Comparison of ENCODE assay signal across 8 cellular contexts in the genomic region with DNA sequence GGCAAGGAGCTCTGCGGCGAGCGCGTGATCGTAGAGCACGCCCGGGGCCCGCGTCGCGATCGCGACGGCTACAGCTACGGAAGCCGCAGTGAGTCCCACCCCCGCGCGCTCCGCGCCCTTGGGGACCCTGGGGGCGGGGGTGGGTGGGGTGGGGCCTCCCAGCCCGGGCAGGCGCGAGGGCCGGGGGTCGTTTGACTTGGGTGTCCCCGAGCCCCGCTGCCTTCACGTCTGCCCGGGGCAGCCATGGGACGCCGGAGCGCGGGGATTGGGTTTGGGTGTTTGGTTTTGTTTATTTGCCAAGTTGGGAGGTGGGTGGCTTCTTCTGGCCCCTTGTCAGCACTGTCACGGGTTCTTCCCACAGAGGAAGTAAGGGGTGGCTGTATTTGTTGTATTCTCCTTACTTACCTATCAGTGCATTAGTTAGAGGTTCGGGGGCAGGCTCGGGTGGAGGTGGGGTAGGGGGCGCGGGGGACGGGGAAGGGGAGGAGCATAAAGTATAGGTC. TPM values are rescaled to one million over a fixed set of nuclear protein-coding genes. Genes with fewer than 3 reads are reported as not detected.
DNase-seq lines count a peak whose midpoint lies in the region; ATAC-seq, FAIRE-seq and TF ChIP-seq lines count a peak whose summit lies in the region.

No MANE protein-coding gene starts in this region.

- no peak overlapping the region for H3K56ac ChIP-seq in H9 (ENCODE audit: insufficient read length, low read depth, low read length)

- peaks cover 21% of the 10 kb centered on the region; the same call in 1 of the 2 replicates for H3K36me3 ChIP-seq in iPS DF 6.9 (ENCODE audit: control insufficient read depth, insufficient read depth, low read length)

- no peak overlapping the region for H4K5ac ChIP-seq in H9 (ENCODE audit: insufficient read length, low read depth, low read length)

- no peak overlapping the region for H2BK12ac ChIP-seq in H9 (ENCODE audit: insufficient read length, low read depth, low read length)

- H3K79me2 ChIP-seq in H9 (ENCODE audit: insufficient read depth, low read length), result peaks cover 7% of the 10 kb centered on the region; the same call in 1 of the 2 replicates

- H2AFZ ChIP-seq in H9 (ENCODE audit: low read length), result no peak overlapping the region

- H3K9me3 Mint-ChIP-seq in H9, result peaks cover 3 to 6% of the 10 kb centered on the region in 2 experiments; a peak in 4 of 5 replicates
- H3K9me3 Mint-ChIP-seq in activated B cell treated with CpG ODN at 0.5 μM for 24 hours, result no peaks in the 10 kb centered on the region
- no peaks in the 10 kb centered on the region for H3K9me3 Mint-ChIP-seq in stimulated activated effector memory CD8-positive, alpha-beta T cell treated with anti-CD3 and anti-CD28 coated beads, Interleukin-12 subunit alpha, Interleukin-12 subunit beta, amount 100 ng/mL, for 72 hours

- H3K23ac ChIP-seq in H9 (ENCODE audit: insufficient read length, low read depth, low read length), result no peak overlapping the region

- no CpG with 5 or more reads among the region's 41 CpGs for WGBS in H9 (ENCODE audit: extremely low coverage, insufficient read length, low lambda C conversion rate)
- no CpG with 5 or more reads among the region's 41 CpGs for WGBS in iPS DF 6.9 (ENCODE audit: insufficient coverage, insufficient read length)

- H3K4me1 ChIP-seq in H9 (ENCODE audit: insufficient read depth, low read length) (0 out of 2 replicates have a peak, but pooled peaks cover 2% of the 10 kb centered on the region), iPS DF 6.9 (ENCODE audit: control insufficient read depth, insufficient read depth, low read length) (no peaks in the 10 kb centered on the region)

- H3K18ac ChIP-seq in H9 (ENCODE audit: insufficient read length, low read depth, low read length), result peak overlapping the region; percentile 41

- peak; percentile 81 for DNase-seq in CD1c-positive myeloid dendritic cell (ENCODE audit: extremely low spot score)
- peak; percentile 51 for DNase-seq in H9
- no peak for DNase-seq in activated B cell treated with CpG ODN at 0.5 μM for 24 hours
- no peak for DNase-seq in iPS DF 6.9 (ENCODE audit: low read depth, low spot score)
- peak in 1 of 2 donors; percentile 59 for DNase-seq in stimulated activated effector memory CD8-positive, alpha-beta T cell treated with anti-CD3 and anti-CD28 coated beads, Interleukin-12 subunit alpha, Interleukin-12 subunit beta, amount 100 ng/mL, for 72 hours (ENCODE audit: low spot score in 2 of 2)
- no peak for DNase-seq in GM19239 (ENCODE audit: insufficient read length, low spot score)
- no peak for DNase-seq in T1000 (lab: John Stamatoyannopoulos, UW)

- intact Hi-C loops in activated B cell treated with CpG ODN at 0.5 μM for 24 hours (cut with micrococcal nuclease), result loop anchor here (5.0 kb wide), 3 partner anchors 274 to 1429 kb away; a partner anchor contains a TSS

- H3K4me1 Mint-ChIP-seq in H9 (peaks cover 10 to 29% of the 10 kb centered on the region in 2 experiments), activated B cell treated with CpG ODN at 0.5 μM for 24 hours (peaks cover 38% of the 10 kb centered on the region)
- H3K4me1 Mint-ChIP-seq in stimulated activated effector memory CD8-positive, alpha-beta T cell treated with anti-CD3 and anti-CD28 coated beads, Interleukin-12 subunit alpha, Interleukin-12 subunit beta, amount 100 ng/mL, for 72 hours, result peaks cover 34% of the 10 kb centered on the region

- no peak overlapping the region for H3K4ac ChIP-seq in H9 (ENCODE audit: low read depth, low read length)

- FAIRE-seq in GM19239 (lab: Jason Lieb, UNC), result no peak

- peaks cover 3% of the 10 kb centered on the region for H3K23me2 ChIP-seq in H9 (ENCODE audit: insufficient read length, low read depth, low read length, poor library complexity, severe bottlenecking)

- H4K8ac ChIP-seq in H9 (replicated peaks; ENCODE audit: insufficient read length, low read depth, low read length), result no peak overlapping the region

- peak overlapping the region; percentile 90 to 93 for H3K4me3 Mint-ChIP-seq in H9
- H3K4me3 Mint-ChIP-seq in activated B cell treated with CpG ODN at 0.5 μM for 24 hours, result peak overlapping the region; percentile 95
- H3K4me3 Mint-ChIP-seq in stimulated activated effector memory CD8-positive, alpha-beta T cell treated with anti-CD3 and anti-CD28 coated beads, Interleukin-12 subunit alpha, Interleukin-12 subunit beta, amount 100 ng/mL, for 72 hours, result peak overlapping the region; percentile 94

- H4K20me1 ChIP-seq in H9 (ENCODE audit: control insufficient read depth, insufficient read depth, insufficient read length), result no peaks in the 10 kb centered on the region

- peak overlapping the region; percentile 99 for H3K9ac ChIP-seq in H9 (ENCODE audit: extremely low read depth, insufficient read length, low read length)

- H2BK20ac ChIP-seq in H9 (ENCODE audit: low read depth, low read length, poor library complexity, severe bottlenecking), result no peak overlapping the region

- H3T11ph ChIP-seq in H9 (ENCODE audit: low read length), result no peak overlapping the region

- peak overlapping the region; percentile 70 for H3K14ac ChIP-seq in H9 (ENCODE audit: insufficient read depth, low read length)

- H3K27ac Mint-ChIP-seq in H9, result peak overlapping the region in 2 of 3 experiments; percentile 85 to 89; a peak in 3 of 7 replicates
- H3K27ac Mint-ChIP-seq in activated B cell treated with CpG ODN at 0.5 μM for 24 hours, result peak overlapping the region; percentile 98
- H3K27ac Mint-ChIP-seq in stimulated activated effector memory CD8-positive, alpha-beta T cell treated with anti-CD3 and anti-CD28 coated beads, Interleukin-12 subunit alpha, Interleukin-12 subunit beta, amount 100 ng/mL, for 72 hours, result peak overlapping the region; percentile 99

- POLR2A ChIA-PET in activated B cell treated with CpG ODN at 0.5 μM for 24 hours (lab: Charles Lee), result interaction anchor here (0.6 to 3.7 kb wide), 21 partner anchors 8 to 1904 kb away, joined by 3 to 44 read pairs (median 6); a partner anchor contains a TSS

- H3K27me3 ChIP-seq in H9 (ENCODE audit: insufficient read depth, low read length) (no peaks in the 10 kb centered on the region), iPS DF 6.9 (ENCODE audit: control insufficient read depth, insufficient read depth, low read length) (no peaks in the 10 kb centered on the region)

- no peak overlapping the region for H4K91ac ChIP-seq in H9 (ENCODE audit: insufficient read length, low read depth, low read length)

- H2BK15ac ChIP-seq in H9 (ENCODE audit: low read depth, low read length), result no peak overlapping the region

- H2BK120ac ChIP-seq in H9 (ENCODE audit: low read depth, low read length, poor library complexity, severe bottlenecking), result no peak overlapping the region

- CTCF ChIA-PET in activated B cell treated with CpG ODN at 0.5 μM for 24 hours (lab: Charles Lee), result no interaction called here

- no peaks in the 10 kb centered on the region for H3K9me3 ChIP-seq in H9 (ENCODE audit: control insufficient read depth, low read depth, low read length)
- H3K9me3 ChIP-seq in iPS DF 6.9 (ENCODE audit: control insufficient read depth, insufficient read depth, low read length), result no peaks in the 10 kb centered on the region

- peak overlapping the region; percentile 5 for H2BK5ac ChIP-seq in H9 (ENCODE audit: insufficient read length, low read length)

- H3K4me3 ChIP-seq in iPS DF 6.9 (ENCODE audit: low read length), result peak overlapping the region; percentile 66

- peaks cover 11% of the 10 kb centered on the region for H3K27me3 Mint-ChIP-seq in H9 (ENCODE audit: low read depth)
- peaks cover 5% of the 10 kb centered on the region for H3K27me3 Mint-ChIP-seq in activated B cell treated with CpG ODN at 0.5 μM for 24 hours

- H3K27ac ChIP-seq in H9 (ENCODE audit: insufficient read length, low read depth, low read length) (no peak overlapping the region), iPS DF 6.9 (ENCODE audit: low read length) (no peak overlapping the region)

- H3K4me2 ChIP-seq in H9 (ENCODE audit: insufficient read depth, insufficient read length, low read length), result peak overlapping the region; percentile 72

- H2AK5ac ChIP-seq in H9 (ENCODE audit: insufficient read length, low read length), result no peak overlapping the region

- no peaks in the 10 kb centered on the region for H3K79me1 ChIP-seq in H9 (ENCODE audit: insufficient read depth, low read depth, low read length, poor library complexity, severe bottlenecking)

- ATAC-seq in activated B cell treated with CpG ODN at 0.5 μM for 24 hours (ENCODE audit: low read depth) (peak; percentile 1), HG03159 (IDR thresholded peaks at IDR 0.05; ENCODE audit: unreplicated experiment) (no peak)
- ATAC-seq in stimulated activated effector memory CD8-positive, alpha-beta T cell treated with anti-CD3 and anti-CD28 coated beads, Interleukin-12 subunit alpha, Interleukin-12 subunit beta, amount 100 ng/mL, for 72 hours, result peak; percentile 1

- no peak for TF ChIP-seq CTCF in H9 (conservative IDR thresholded peaks at IDR 0.05)
- no peak for TF ChIP-seq CTCF in activated B cell treated with CpG ODN at 0.5 μM for 24 hours (IDR thresholded peaks at IDR 0.05)

- peaks cover 40 to 53% (median 50%) of the 10 kb centered on the region in 3 experiments for H3K36me3 Mint-ChIP-seq in H9 (ENCODE audit: insufficient read depth in 1 of 3, low read depth in 3 of 3)
- H3K36me3 Mint-ChIP-seq in activated B cell treated with CpG ODN at 0.5 μM for 24 hours (ENCODE audit: low read depth), result peaks cover 53% of the 10 kb centered on the region
- peaks cover 68% of the 10 kb centered on the region for H3K36me3 Mint-ChIP-seq in stimulated activated effector memory CD8-positive, alpha-beta T cell treated with anti-CD3 and anti-CD28 coated beads, Interleukin-12 subunit alpha, Interleukin-12 subunit beta, amount 100 ng/mL, for 72 hours

RNA-seq across cellular contexts. Expression of a gene that starts 0.8 kb away (rescaled TPM):
- 336 and 340 TPM in 2 replicates for total RNA-seq in H9 (2021)
- 172 and 192 TPM in 2 replicates for total RNA-seq in activated B cell treated with CpG ODN at 0.5 μM for 24 hours

RNA-seq across cellular contexts. Expression of a gene that starts 49.0 kb away (rescaled TPM):
- 17.4 and 19.9 TPM in 2 replicates for total RNA-seq in H9 (2021)
- 18.9 and 22.5 TPM in 2 replicates for total RNA-seq in activated B cell treated with CpG ODN at 0.5 μM for 24 hours

Comparison
In these comparisons a context has a peak if more than half of its experiments do, and no peak if none do; other contexts are left out.
1. DNase-seq: peak in CD1c-positive myeloid dendritic cell (single experiment) and H9 (single experiment); none in activated B cell treated with CpG ODN at 0.5 μM for 24 hours (single experiment), iPS DF 6.9 (single experiment), GM19239 (single experiment) and T1000 (single experiment).
2. Peak in every context shown above with its lines, with median percentiles within 50 percentile points of each other: H3K27ac Mint-ChIP-seq and H3K4me3 Mint-ChIP-seq.